ENCODE assay signal across 10 cellular contexts in the genomic region with DNA sequence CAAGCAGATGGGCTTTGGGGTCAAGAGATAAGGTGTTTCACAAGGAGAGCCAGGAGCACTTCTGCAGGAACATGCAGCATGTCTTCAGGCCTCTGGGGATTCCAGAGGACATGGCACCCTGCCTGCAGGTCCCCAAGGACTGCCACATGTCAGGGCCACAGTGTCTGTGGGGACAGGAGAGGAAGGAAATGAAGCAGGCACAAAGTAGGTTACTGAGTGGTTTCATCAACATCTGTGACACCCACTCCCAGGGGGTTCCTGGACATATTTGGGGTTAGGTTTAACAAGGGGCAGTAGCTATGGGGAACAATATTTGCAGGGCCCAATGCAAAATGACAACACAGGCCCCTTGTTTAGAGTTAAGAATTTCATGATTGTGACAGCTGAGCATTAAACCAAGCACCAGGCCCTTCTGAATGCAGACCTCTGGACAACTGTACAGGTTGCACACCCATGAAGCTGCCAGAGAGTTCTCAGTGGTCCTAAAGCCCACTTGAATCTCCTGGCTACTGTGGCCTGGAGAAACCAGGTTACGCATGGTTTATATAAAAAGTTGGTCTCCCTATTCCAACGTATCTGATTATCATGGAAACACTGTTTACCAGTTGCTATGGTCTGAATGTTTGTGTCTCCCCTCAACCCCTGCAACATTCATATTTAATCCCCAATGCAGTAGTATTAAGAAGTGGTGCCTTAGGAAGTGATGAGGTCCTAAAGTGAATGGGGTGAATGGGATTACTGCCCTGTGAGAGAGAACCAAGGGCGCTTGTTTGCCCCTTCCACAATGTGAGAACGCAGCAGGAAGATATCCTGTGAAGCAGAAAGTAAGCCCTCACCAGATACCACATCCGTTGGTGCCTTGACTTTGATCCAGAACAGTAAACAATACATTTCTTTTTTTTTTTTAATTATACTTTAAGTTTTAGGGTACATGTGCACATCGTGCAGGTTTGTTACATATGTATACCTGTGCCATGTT. TPM values are rescaled to one million over a fixed set of nuclear protein-coding genes. Genes with fewer than 3 reads are reported as not detected.
DNase-seq lines count a peak whose midpoint lies in the region; ATAC-seq and TF ChIP-seq lines count a peak whose summit lies in the region.
"Had no signal": no experiment of that assay in that cellular context is flagged by ENCODE, and none has a peak within 500 bp of the region (broad histone marks: within the 10 kb centered on the region; RNA-seq: fewer than 3 reads in every experiment).

No MANE protein-coding gene starts in this region.

- peak overlapping the region in 5 of 59 donors; percentile 13 to 39 (median 23) for H3K27ac ChIP-seq in dorsolateral prefrontal cortex

- intact Hi-C loops in dorsolateral prefrontal cortex (cut with DNase I) = no loop called here

- H3K4me3 Mint-ChIP-seq in activated CD4-positive, alpha-beta T cell treated with anti-CD3 and anti-CD28 coated beads, Interleukin-2, amount 10 ng/mL, durations not matched to agents 7 days and 5 days = peak overlapping the region; percentile 57
- H3K4me3 Mint-ChIP-seq in memory B cell = peak overlapping the region; percentile 64

- no peak for TF ChIP-seq CTCF in dorsolateral prefrontal cortex (IDR thresholded peaks at IDR 0.05 in 54 of 56, conservative IDR thresholded peaks at IDR 0.05 in 2 of 56; ENCODE audit: low read depth in 1 of 56, partially characterized antibody in 56 of 56)

- CTCF ChIA-PET in activated CD4-positive, alpha-beta T cell treated with anti-CD3 and anti-CD28 coated beads, Interleukin-2, amount 10 ng/mL, durations not matched to agents 7 days and 5 days (lab: Charles Lee) = interaction anchor here (1.0 to 1.5 kb wide), 5 partner anchors 10 to 128 kb away, joined by 3 read pairs; no protein-coding TSS in a partner anchor

- ATAC-seq in GM18868 (IDR thresholded peaks at IDR 0.05; ENCODE audit: unreplicated experiment) = peak; percentile 66
- ATAC-seq in HG03139 (IDR thresholded peaks at IDR 0.05; ENCODE audit: unreplicated experiment) = peak; percentile 65
- ATAC-seq in memory B cell (ENCODE audit: low read depth) = peak; percentile 96
- no peak for ATAC-seq in HG02884 (IDR thresholded peaks at IDR 0.05; ENCODE audit: unreplicated experiment)

- no peak overlapping the region for H3K4me3 ChIP-seq in dorsolateral prefrontal cortex
- H3K4me3 ChIP-seq: heart right ventricle had no signal

- H3K36me3 Mint-ChIP-seq in activated CD4-positive, alpha-beta T cell treated with anti-CD3 and anti-CD28 coated beads, Interleukin-2, amount 10 ng/mL, durations not matched to agents 7 days and 5 days (ENCODE audit: low read depth) = peaks cover 7% of the 10 kb centered on the region
- H3K36me3 Mint-ChIP-seq in memory B cell = no peaks in the 10 kb centered on the region

- no peaks in the 10 kb centered on the region for H3K27me3 ChIP-seq in dorsolateral prefrontal cortex
- H3K27me3 ChIP-seq: heart right ventricle had no signal

- peak overlapping the region; percentile 93 for H3K27ac Mint-ChIP-seq in activated CD4-positive, alpha-beta T cell treated with anti-CD3 and anti-CD28 coated beads, Interleukin-2, amount 10 ng/mL, durations not matched to agents 7 days and 5 days
- peak overlapping the region; percentile 82 for H3K27ac Mint-ChIP-seq in memory B cell

- peak; percentile 86 for DNase-seq in activated CD4-positive, alpha-beta T cell treated with anti-CD3 and anti-CD28 coated beads, Interleukin-2, amount 10 ng/mL, durations not matched to agents 7 days and 5 days
- DNase-seq in memory B cell (ENCODE audit: low spot score in 2 of 2) (peak; percentile 52 to 60), HuH-7 (ENCODE audit: low spot score) (no peak), dorsolateral prefrontal cortex (no peak), GM19238 (ENCODE audit: insufficient read length, low spot score) (no peak)
- DNase-seq: NCI-H187 treated with DMSO at 0.1 percent for 48 hours had no signal

- POLR2A ChIA-PET in activated CD4-positive, alpha-beta T cell treated with anti-CD3 and anti-CD28 coated beads, Interleukin-2, amount 10 ng/mL, durations not matched to agents 7 days and 5 days (lab: Charles Lee) = no interaction called here

- H3K4me1 Mint-ChIP-seq in activated CD4-positive, alpha-beta T cell treated with anti-CD3 and anti-CD28 coated beads, Interleukin-2, amount 10 ng/mL, durations not matched to agents 7 days and 5 days = peaks cover 84% of the 10 kb centered on the region
- H3K4me1 Mint-ChIP-seq in memory B cell = peaks cover 18% of the 10 kb centered on the region

- H3K27me3 Mint-ChIP-seq in activated CD4-positive, alpha-beta T cell treated with anti-CD3 and anti-CD28 coated beads, Interleukin-2, amount 10 ng/mL, durations not matched to agents 7 days and 5 days = no peaks in the 10 kb centered on the region
- peaks cover 10% of the 10 kb centered on the region for H3K27me3 Mint-ChIP-seq in memory B cell

- no peaks in the 10 kb centered on the region for H3K9me3 Mint-ChIP-seq in activated CD4-positive, alpha-beta T cell treated with anti-CD3 and anti-CD28 coated beads, Interleukin-2, amount 10 ng/mL, durations not matched to agents 7 days and 5 days
- H3K9me3 Mint-ChIP-seq in memory B cell = no peaks in the 10 kb centered on the region

RNA-seq across cellular contexts. Expression of gene ANXA4, which starts 48.2 kb away (rescaled TPM):
- total RNA-seq in activated CD4-positive, alpha-beta T cell treated with anti-CD3 and anti-CD28 coated beads, Interleukin-2, amount 10 ng/mL, durations not matched to agents 7 days and 5 days = 10 to 100 TPM; 70.6 to 75.9 TPM
- 10 to 100 TPM; 19.3 to 78.4 (median 36.1) TPM for total RNA-seq in dorsolateral prefrontal cortex

RNA-seq across cellular contexts. Expression of gene AAK1, which starts 50.2 kb away (rescaled TPM):
- total RNA-seq in activated CD4-positive, alpha-beta T cell treated with anti-CD3 and anti-CD28 coated beads, Interleukin-2, amount 10 ng/mL, durations not matched to agents 7 days and 5 days = 100 to 1,000 TPM; 119 to 121 TPM
- 100 to 1,000 TPM in 119 of 120 experiments, 10 to 100 TPM in 1; 97.4 to 260 (median 192) TPM for total RNA-seq in dorsolateral prefrontal cortex

Comparison
In these comparisons a context has a peak if more than half of its experiments do, and no peak if none do; other contexts are left out.
1. DNase-seq: peak in activated CD4-positive, alpha-beta T cell treated with anti-CD3 and anti-CD28 coated beads, Interleukin-2, amount 10 ng/mL, durations not matched to agents 7 days and 5 days (single experiment) and memory B cell (2 of 2); none in HuH-7 (single experiment), dorsolateral prefrontal cortex (0 of 10) and GM19238 (single experiment).